8 cellular contexts compared by ENCODE assay signal in the genomic region with DNA sequence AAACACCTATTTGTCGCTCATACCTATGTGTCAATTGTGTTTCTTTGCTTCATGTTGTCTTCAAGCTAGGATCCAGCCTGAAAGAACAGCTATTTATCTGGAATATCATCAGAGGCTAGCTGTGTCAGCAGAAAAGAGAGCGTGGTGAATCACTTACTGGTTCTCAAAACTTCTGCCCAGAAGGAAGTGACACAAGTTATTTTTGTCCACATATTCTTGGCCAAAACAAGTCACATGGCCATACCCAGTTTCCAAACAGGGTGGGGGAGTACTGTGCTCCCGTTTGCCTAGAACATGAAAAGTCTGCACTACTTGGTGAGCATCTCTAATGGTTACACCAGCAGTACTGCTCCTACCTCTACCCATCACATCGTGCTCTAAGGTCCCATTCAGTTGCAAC.
DNase-seq lines count a peak whose midpoint lies in the region; ATAC-seq and TF ChIP-seq lines count a peak whose summit lies in the region.

No MANE protein-coding gene starts in this region.

- peak overlapping the region; percentile 34 for H2AFZ ChIP-seq in fibroblast of lung (ENCODE audit: low read length)

- H3K27me3 ChIP-seq in fibroblast of lung (ENCODE audit: control insufficient read depth, insufficient read depth, low read length) (no peaks in the 10 kb centered on the region), WERI-Rb-1 (ENCODE audit: insufficient read depth, low read depth, severe bottlenecking) (no peaks in the 10 kb centered on the region), stomach (no peaks in the 10 kb centered on the region)

- H3K27ac ChIP-seq in fibroblast of lung (ENCODE audit: insufficient read depth, low read length) (no peak overlapping the region), WERI-Rb-1 (no peak overlapping the region), stomach (no peak overlapping the region)

- H3K4me1 ChIP-seq in fibroblast of lung (ENCODE audit: control insufficient read depth, extremely low read depth, insufficient read depth, low read length) (peaks cover 6% of the 10 kb centered on the region), stomach (peaks cover 0 to 8% (median 1%) of the 10 kb centered on the region in 4 donors)

- H3K4me3 ChIP-seq in fibroblast of lung (replicated peaks in 1 of 4; ENCODE audit: control extremely low read depth in 1 of 4, insufficient read depth in 1 of 4, low read depth in 3 of 4, low read length in 4 of 4) (no peak overlapping the region), WERI-Rb-1 (ENCODE audit: low read depth, low read length) (no peak overlapping the region), stomach (no peak overlapping the region)

- intact Hi-C loops in stomach (cut with DNase I; ENCODE audit: low total_unique reads): no loop called here

- TF ChIP-seq EP300 in stomach (IDR thresholded peaks at IDR 0.05): no peak

- no peaks in the 10 kb centered on the region for H3K36me3 ChIP-seq in fibroblast of lung (ENCODE audit: control insufficient read depth, insufficient read depth, low read length)
- no peaks in the 10 kb centered on the region for H3K36me3 ChIP-seq in WERI-Rb-1
- no peaks in the 10 kb centered on the region for H3K36me3 ChIP-seq in stomach

- H3K79me2 ChIP-seq in fibroblast of lung (ENCODE audit: control insufficient read depth, insufficient read depth, low read length): no peaks in the 10 kb centered on the region

- no peaks in the 10 kb centered on the region for H4K20me1 ChIP-seq in fibroblast of lung (ENCODE audit: control insufficient read depth, extremely low read depth, insufficient read depth, low read length)

- TF ChIP-seq POLR2A in stomach (IDR thresholded peaks at IDR 0.05): no peak

- DNase-seq in fibroblast of lung (ENCODE audit: low read depth in 2 of 2): peak; percentile 36 to 80
- peak; percentile 51 for DNase-seq in superior temporal gyrus (ENCODE audit: extremely low spot score)
- DNase-seq in WERI-Rb-1: no peak
- DNase-seq in stomach: no peak
- DNase-seq in NCI-H510A treated with DMSO at 0.1 percent for 48 hours (lab: John Stamatoyannopoulos, UW): no peak

- no peak overlapping the region for H3K9ac ChIP-seq in fibroblast of lung (ENCODE audit: insufficient read depth, low read length)

- 52 to 70% (median 64%) methylated on average over 4 of the region's 4 CpGs for WGBS in stomach, 5 donors

- TF ChIP-seq CTCF in fibroblast of lung (conservative IDR thresholded peaks at IDR 0.05 in 1 of 2, IDR thresholded peaks at IDR 0.05 in 1 of 2; ENCODE audit: low read depth in 1 of 2, low read length in 2 of 2) (no peak), WERI-Rb-1 (IDR thresholded peaks at IDR 0.05; ENCODE audit: low read depth, low read length) (no peak), stomach (IDR thresholded peaks at IDR 0.05) (no peak)

- ATAC-seq in GM21515 (IDR thresholded peaks at IDR 0.05; ENCODE audit: unreplicated experiment) (peak; percentile 89), HG03575 (IDR thresholded peaks at IDR 0.05; ENCODE audit: extremely low read depth, insufficient number of reproducible peaks, low FRiP score, unreplicated experiment) (peak; percentile 64), HG03571 (IDR thresholded peaks at IDR 0.05; ENCODE audit: unreplicated experiment) (no peak)

- no peak overlapping the region for H3K4me2 ChIP-seq in fibroblast of lung (ENCODE audit: extremely low read depth, insufficient read depth, low read length)

- H3K9me3 ChIP-seq in fibroblast of lung (ENCODE audit: control insufficient read depth, insufficient read depth, low read depth, low read length): no peaks in the 10 kb centered on the region
- no peaks in the 10 kb centered on the region for H3K9me3 ChIP-seq in WERI-Rb-1 (ENCODE audit: severe bottlenecking)
- H3K9me3 ChIP-seq in stomach: no peaks in the 10 kb centered on the region

Comparison
In these comparisons a context has a peak if more than half of its experiments do, and no peak if none do; other contexts are left out.
1. DNase-seq: peak in fibroblast of lung (2 of 2) and superior temporal gyrus (single experiment); none in WERI-Rb-1 (single experiment), stomach (single experiment) and NCI-H510A treated with DMSO at 0.1 percent for 48 hours (single experiment).